ENCODE assay signal across 1 cellular context in genomic region chr10:4942931-4943330, GRCh38.
A peak's percentile ranks its signal among the peaks of the same experiment; 100 is the strongest.
TF ChIP-seq lines count a peak whose summit lies in the region.

No MANE protein-coding gene starts in this region.

TF ChIP-seq in HepG2, 621 proteins besides CTCF, POLR2A, EP300 and RAD21:
- TF ChIP-seq MAX (IDR thresholded peaks at IDR 0.05) (peak; percentile 22; the same call in 1 of the 2 replicates), GATAD2A (CRISPR knock-in tag; IDR thresholded peaks at IDR 0.05) (peak; percentile 33), PPARG (CRISPR knock-in tag; conservative IDR thresholded peaks at IDR 0.05) (peak; percentile 24; the same call in 1 of the 2 replicates), MED1 (CRISPR knock-in tag; IDR thresholded peaks at IDR 0.05) (peak; percentile 34; the same call in 1 of the 2 replicates), RXRB (CRISPR knock-in tag; IDR thresholded peaks at IDR 0.05; ENCODE audit: borderline replicate concordance) (peak; percentile 19; the same call in 1 of the 2 replicates), STAG1 (CRISPR knock-in tag; IDR thresholded peaks at IDR 0.05) (peak; percentile 48; the same call in 1 of the 2 replicates)
TF ChIP-seq in HepG2: peak in this region for 6; not testable (repeated sequence) for 615.
